ENCODE assay signal across 2 cellular contexts in genomic region chr17:76153640-76154039, GRCh38.
TF ChIP-seq lines count a peak whose summit lies in the region.

No MANE protein-coding gene starts in this region.

TF ChIP-seq in K562, 482 proteins besides CTCF, POLR2A, EP300 and RAD21 (continues in another document):
- TF ChIP-seq DEAF1 (CRISPR knock-in tag; IDR thresholded peaks at IDR 0.05) (no peak), ZNF277 (CRISPR knock-in tag; IDR thresholded peaks at IDR 0.05; ENCODE audit: borderline replicate concordance) (no peak), ZNF766 (CRISPR knock-in tag; conservative IDR thresholded peaks at IDR 0.05) (no peak), ELF1 (tag; IDR thresholded peaks at IDR 0.05) (no peak), E2F6 (IDR thresholded peaks at IDR 0.05; ENCODE audit: borderline replicate concordance in 1 of 2, extremely low read depth in 1 of 2, insufficient read depth in 1 of 2, insufficient read length in 1 of 2, low read depth in 1 of 2, low read length in 1 of 2, poor library complexity in 1 of 2, severe bottlenecking in 1 of 2) (no peak), HCFC1 (IDR thresholded peaks at IDR 0.05; ENCODE audit: low read depth, low read length) (no peak), CHD7 (IDR thresholded peaks at IDR 0.05; ENCODE audit: low read depth, low read length) (no peak)

TF ChIP-seq in HepG2, 621 proteins besides CTCF, POLR2A, EP300 and RAD21:
- TF ChIP-seq FLYWCH1 (CRISPR knock-in tag; IDR thresholded peaks at IDR 0.05) (no peak), ZNF354B (CRISPR knock-in tag; IDR thresholded peaks at IDR 0.05) (no peak), ZBTB20 (CRISPR knock-in tag; IDR thresholded peaks at IDR 0.05; ENCODE audit: borderline replicate concordance, low read depth) (no peak), SMC3 (IDR thresholded peaks at IDR 0.05; ENCODE audit: low read length) (peak; percentile 85), CAMTA2 (CRISPR knock-in tag; IDR thresholded peaks at IDR 0.05; ENCODE audit: borderline replicate concordance) (no peak), ZMYM3 (CRISPR knock-in tag; IDR thresholded peaks at IDR 0.05) (no peak), ZNF883 (CRISPR knock-in tag; IDR thresholded peaks at IDR 0.05; ENCODE audit: not compliant biosample characterization) (no peak), BCL3 (CRISPR knock-in tag; IDR thresholded peaks at IDR 0.05) (0 out of 2 replicates have a peak, but pooled peaks have one; percentile 17), SPEN (CRISPR knock-in tag; IDR thresholded peaks at IDR 0.05; ENCODE audit: low read depth) (no peak), HOXA5 (CRISPR knock-in tag; IDR thresholded peaks at IDR 0.05) (no peak), TRAFD1 (CRISPR knock-in tag; IDR thresholded peaks at IDR 0.05; ENCODE audit: borderline replicate concordance) (no peak), ZSCAN5A (CRISPR knock-in tag; IDR thresholded peaks at IDR 0.05; ENCODE audit: borderline replicate concordance) (no peak), E2F1 (CRISPR knock-in tag; IDR thresholded peaks at IDR 0.05) (no peak), SNAPC5 (CRISPR knock-in tag; IDR thresholded peaks at IDR 0.05; ENCODE audit: borderline replicate concordance) (no peak), ZNF510 (CRISPR knock-in tag; IDR thresholded peaks at IDR 0.05; ENCODE audit: low read depth) (no peak), FOXK2 (IDR thresholded peaks at IDR 0.05) (no peak), NR2F6 (IDR thresholded peaks at IDR 0.05) (no peak), NR2F6 (CRISPR knock-in tag; IDR thresholded peaks at IDR 0.05) (no peak), ZNF275 (CRISPR knock-in tag; IDR thresholded peaks at IDR 0.05; ENCODE audit: borderline replicate concordance) (no peak), ZHX1 (CRISPR knock-in tag; IDR thresholded peaks at IDR 0.05; ENCODE audit: low read depth) (no peak), KDM1A (CRISPR knock-in tag; IDR thresholded peaks at IDR 0.05) (no peak), ZNF674 (CRISPR knock-in tag; IDR thresholded peaks at IDR 0.05; ENCODE audit: low read depth) (no peak), RXRB (CRISPR knock-in tag; IDR thresholded peaks at IDR 0.05; ENCODE audit: borderline replicate concordance) (0 out of 2 replicates have a peak, but pooled peaks have one; percentile 7), ERF (CRISPR knock-in tag; IDR thresholded peaks at IDR 0.05) (no peak), TOPORS (CRISPR knock-in tag; IDR thresholded peaks at IDR 0.05) (no peak), STAG1 (CRISPR knock-in tag; IDR thresholded peaks at IDR 0.05) (peak; percentile 76), HMGXB4 (CRISPR knock-in tag; IDR thresholded peaks at IDR 0.05; ENCODE audit: borderline replicate concordance in 1 of 2, low read depth in 1 of 2) (peak; percentile 14 to 25; a peak in 2 of 4 replicates), ZNF230 (CRISPR knock-in tag; IDR thresholded peaks at IDR 0.05) (no peak), ZSCAN25 (CRISPR knock-in tag; IDR thresholded peaks at IDR 0.05) (peak; percentile 32; the same call in 1 of the 2 replicates), FOXM1 (CRISPR knock-in tag; IDR thresholded peaks at IDR 0.05) (no peak), TEAD3 (CRISPR knock-in tag; optimal IDR thresholded peaks at IDR 0.05; ENCODE audit: borderline replicate concordance) (peak; percentile 72), ZNF747 (CRISPR knock-in tag; IDR thresholded peaks at IDR 0.05; ENCODE audit: borderline replicate concordance) (no peak), MEIS1 (CRISPR knock-in tag; IDR thresholded peaks at IDR 0.05; ENCODE audit: borderline replicate concordance) (0 out of 2 replicates have a peak, but pooled peaks have one; percentile 41), SAP130 (CRISPR knock-in tag; IDR thresholded peaks at IDR 0.05; ENCODE audit: low read depth) (0 out of 2 replicates have a peak, but pooled peaks have one; percentile 8), BCL6 (CRISPR knock-in tag; IDR thresholded peaks at IDR 0.05) (no peak), KLF9 (CRISPR knock-in tag; IDR thresholded peaks at IDR 0.05; ENCODE audit: low read depth) (no peak), SATB2 (CRISPR knock-in tag; IDR thresholded peaks at IDR 0.05) (no peak), THAP8 (CRISPR knock-in tag; IDR thresholded peaks at IDR 0.05; ENCODE audit: borderline replicate concordance) (no peak), TARDBP (CRISPR knock-in tag; IDR thresholded peaks at IDR 0.05) (no peak), MTA1 (CRISPR knock-in tag; IDR thresholded peaks at IDR 0.05; ENCODE audit: borderline replicate concordance) (no peak)
TF ChIP-seq in HepG2: peak in this region for 9.
